19 cellular contexts compared by ENCODE assay signal in the genomic region with DNA sequence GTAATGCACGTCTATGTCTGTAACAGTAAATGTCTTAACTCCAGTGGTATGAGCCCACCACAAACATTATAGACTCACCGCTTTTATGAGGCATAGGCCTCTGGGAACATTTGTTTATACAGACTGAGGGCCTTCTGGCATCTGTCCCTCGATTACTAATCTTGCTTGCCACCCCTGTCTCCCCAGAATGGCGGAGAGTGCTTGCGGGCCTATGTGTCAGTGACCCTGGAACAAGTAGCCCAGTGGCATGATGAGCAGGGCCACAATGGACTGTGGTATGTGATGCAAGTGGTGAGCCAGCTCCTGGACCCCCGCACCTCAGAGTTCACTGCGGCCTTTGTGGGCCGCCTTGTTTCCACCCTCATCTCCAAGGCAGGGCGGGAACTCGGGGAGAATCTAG.
"Had no signal": no experiment of that assay in that cellular context is flagged by ENCODE, and none has a peak within 500 bp of the region (broad histone marks: within the 10 kb centered on the region; RNA-seq: fewer than 3 reads in every experiment).

No MANE protein-coding gene starts in this region.

- H3K27ac ChIP-seq: ascending aorta, gastrocnemius medialis, pancreas, right lobe of liver, spleen had no signal

- H3K4me3 Mint-ChIP-seq: activated CD4-positive, alpha-beta T cell treated with anti-CD3 and anti-CD28 coated beads, Interleukin-2, amount 10 ng/mL, durations not matched to agents 7 days and 5 days; activated T-cell treated with anti-CD3 and anti-CD28 coated beads, Interleukin-2, amount 50 U/mL, for 4 hours; dendritic cell treated with granulocyte-macrophage colony-stimulating factor and Interleukin-4, amounts not matched to agents 40 ng/mL and 50 ng/mL, for 4 days; memory B cell; naive B cell; stimulated activated naive B cell treated with anti-CD40 and anti-IgM and Interleukin-4, amounts not matched to agents 10 μg/mL and 1 μg/mL and 100 μg/mL, for 72 hours had no signal

- H3K4me1 ChIP-seq: ascending aorta, gastrocnemius medialis, pancreas, right lobe of liver, spleen had no signal

- H3K4me1 Mint-ChIP-seq: memory B cell; stimulated activated naive B cell treated with anti-CD40 and anti-IgM and Interleukin-4, amounts not matched to agents 10 μg/mL and 1 μg/mL and 100 μg/mL, for 72 hours had no signal

- ATAC-seq: activated T-cell treated with anti-CD3 and anti-CD28 coated beads, Interleukin-2, amount 50 U/mL, for 4 hours; gastrocnemius medialis; mucosa of descending colon; pancreas; SK-N-SH treated with all-trans-retinoic acid at 6 μM for 48 hours; stimulated activated naive B cell treated with anti-CD40 and anti-IgM and Interleukin-4, amounts not matched to agents 10 μg/mL and 1 μg/mL and 100 μg/mL, for 72 hours had no signal

- H3K27ac Mint-ChIP-seq: activated CD4-positive, alpha-beta T cell treated with anti-CD3 and anti-CD28 coated beads, Interleukin-2, amount 10 ng/mL, durations not matched to agents 7 days and 5 days; dendritic cell treated with granulocyte-macrophage colony-stimulating factor and Interleukin-4, amounts not matched to agents 40 ng/mL and 50 ng/mL, for 4 days; naive B cell; stimulated activated naive B cell treated with anti-CD40 and anti-IgM and Interleukin-4, amounts not matched to agents 10 μg/mL and 1 μg/mL and 100 μg/mL, for 72 hours had no signal

- H3K9me3 ChIP-seq: ascending aorta, gastrocnemius medialis, mucosa of descending colon, pancreas, right lobe of liver, spleen had no signal

- DNase-seq: activated CD4-positive, alpha-beta T cell treated with anti-CD3 and anti-CD28 coated beads, Interleukin-2, amount 10 ng/mL, durations not matched to agents 7 days and 5 days; activated CD8-positive, alpha-beta memory T cell treated with anti-CD3 and anti-CD28 coated beads, Interleukin-2, amount 50 U/mL, for 4 hours; activated naive CD4-positive, alpha-beta T cell treated with anti-CD3 and anti-CD28 coated beads, Interleukin-2, amount 50 U/mL, for 16 hours; activated T-cell treated with anti-CD3 and anti-CD28 coated beads, Interleukin-2, amount 50 U/mL, for 4 hours; effector CD8-positive, alpha-beta T cell; gastrocnemius medialis; head of caudate nucleus; mucosa of descending colon; naive B cell; pancreas; right lobe of liver; spleen; stimulated activated naive B cell treated with anti-CD40 and anti-IgM and Interleukin-4, amounts not matched to agents 10 μg/mL and 1 μg/mL and 100 μg/mL, for 72 hours; T-helper 1 cell; T-helper 9 cell had no signal

- H3K4me3 ChIP-seq: ascending aorta, gastrocnemius medialis, mucosa of descending colon, pancreas, right lobe of liver, spleen had no signal

- H3K9me3 Mint-ChIP-seq: activated CD4-positive, alpha-beta T cell treated with anti-CD3 and anti-CD28 coated beads, Interleukin-2, amount 10 ng/mL, durations not matched to agents 7 days and 5 days; activated T-cell treated with anti-CD3 and anti-CD28 coated beads, Interleukin-2, amount 50 U/mL, for 4 hours; dendritic cell treated with granulocyte-macrophage colony-stimulating factor and Interleukin-4, amounts not matched to agents 40 ng/mL and 50 ng/mL, for 4 days; memory B cell; naive B cell; stimulated activated naive B cell treated with anti-CD40 and anti-IgM and Interleukin-4, amounts not matched to agents 10 μg/mL and 1 μg/mL and 100 μg/mL, for 72 hours had no signal

- H3K27me3 Mint-ChIP-seq: activated CD4-positive, alpha-beta T cell treated with anti-CD3 and anti-CD28 coated beads, Interleukin-2, amount 10 ng/mL, durations not matched to agents 7 days and 5 days; dendritic cell treated with granulocyte-macrophage colony-stimulating factor and Interleukin-4, amounts not matched to agents 40 ng/mL and 50 ng/mL, for 4 days; memory B cell; naive B cell; stimulated activated naive B cell treated with anti-CD40 and anti-IgM and Interleukin-4, amounts not matched to agents 10 μg/mL and 1 μg/mL and 100 μg/mL, for 72 hours had no signal

- H3K27me3 ChIP-seq: ascending aorta, gastrocnemius medialis, pancreas, right lobe of liver, spleen had no signal
